Comparison of ENCODE assay signal across 1 cellular context in genomic region chr1:1290238-1290731, GRCh38.
TF ChIP-seq lines count a peak whose summit lies in the region.

No MANE protein-coding gene starts in this region.

TF ChIP-seq in HEK293, 187 proteins besides CTCF, POLR2A, EP300 and RAD21 (continued from another document):
- TF ChIP-seq, protein P1, sequence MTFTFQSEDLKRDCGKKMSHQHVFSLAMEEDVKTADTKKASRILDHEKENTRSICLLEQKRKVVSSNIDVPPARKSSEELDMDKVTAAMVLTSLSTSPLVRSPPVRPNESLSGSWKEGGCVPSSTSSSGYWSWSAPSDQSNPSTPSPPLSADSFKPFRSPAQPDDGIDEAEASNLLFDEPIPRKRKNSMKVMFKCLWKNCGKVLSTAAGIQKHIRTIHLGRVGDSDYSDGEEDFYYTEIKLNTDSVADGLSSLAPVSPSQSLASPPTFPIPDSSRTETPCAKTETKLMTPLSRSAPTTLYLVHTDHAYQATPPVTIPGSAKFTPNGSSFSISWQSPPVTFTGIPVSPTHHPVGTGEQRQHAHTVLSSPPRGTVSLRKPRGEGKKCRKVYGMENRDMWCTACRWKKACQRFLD (tag by site-specific recombination; IDR thresholded peaks at IDR 0.05): no peak
- TF ChIP-seq, protein P2, sequence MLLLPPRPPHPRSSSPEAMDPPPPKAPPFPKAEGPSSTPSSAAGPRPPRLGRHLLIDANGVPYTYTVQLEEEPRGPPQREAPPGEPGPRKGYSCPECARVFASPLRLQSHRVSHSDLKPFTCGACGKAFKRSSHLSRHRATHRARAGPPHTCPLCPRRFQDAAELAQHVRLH (tag by site-specific recombination; IDR thresholded peaks at IDR 0.05): no peak
- TF ChIP-seq ZNF76 (tag by site-specific recombination; IDR thresholded peaks at IDR 0.05; ENCODE audit: borderline replicate concordance, low read depth) (no peak), SCRT1 (tag by site-specific recombination; IDR thresholded peaks at IDR 0.05; ENCODE audit: borderline replicate concordance) (no peak), HOXA7 (CRISPR knock-in tag; IDR thresholded peaks at IDR 0.05; ENCODE audit: borderline replicate concordance) (no peak), IKZF3 (tag by site-specific recombination; IDR thresholded peaks at IDR 0.05) (0 out of 2 replicates have a peak, but pooled peaks have one; percentile 44), ZNF23 (tag by site-specific recombination; IDR thresholded peaks at IDR 0.05; ENCODE audit: borderline replicate concordance) (no peak), ZNF354C (tag by site-specific recombination; IDR thresholded peaks at IDR 0.05; ENCODE audit: borderline replicate concordance, low read depth) (no peak), YY1 (tag by site-specific recombination; IDR thresholded peaks at IDR 0.05) (no peak), ZNF560 (tag by site-specific recombination; IDR thresholded peaks at IDR 0.05; ENCODE audit: borderline replicate concordance) (no peak), ZIC2 (tag by site-specific recombination; IDR thresholded peaks at IDR 0.05) (no peak), OSR2 (tag by site-specific recombination; IDR thresholded peaks at IDR 0.05) (no peak), ZNF692 (tag by site-specific recombination; IDR thresholded peaks at IDR 0.05) (no peak), ZNF654 (tag by site-specific recombination; IDR thresholded peaks at IDR 0.05; ENCODE audit: low read depth) (no peak; the same call in 1 of the 2 replicates), ZNF549 (tag by site-specific recombination; IDR thresholded peaks at IDR 0.05) (no peak), ZFP41 (tag by site-specific recombination; IDR thresholded peaks at IDR 0.05; ENCODE audit: borderline replicate concordance) (no peak), ZNF2 (tag by site-specific recombination; IDR thresholded peaks at IDR 0.05) (0 out of 2 replicates have a peak, but pooled peaks have one; percentile 22), ZNF138 (tag by site-specific recombination; IDR thresholded peaks at IDR 0.05; ENCODE audit: borderline replicate concordance) (no peak), EGR2 (tag by site-specific recombination; IDR thresholded peaks at IDR 0.05; ENCODE audit: low read depth) (0 out of 2 replicates have a peak, but pooled peaks have one; percentile 12), KLF9 (tag by site-specific recombination; IDR thresholded peaks at IDR 0.05; ENCODE audit: low read depth) (no peak), KLF8 (tag by site-specific recombination; IDR thresholded peaks at IDR 0.05) (no peak), ZNF10 (tag by site-specific recombination; IDR thresholded peaks at IDR 0.05) (0 out of 2 replicates have a peak, but pooled peaks have one; percentile 22), ZNF449 (tag by site-specific recombination; IDR thresholded peaks at IDR 0.05) (no peak), ZFHX2 (tag by site-specific recombination; conservative IDR thresholded peaks at IDR 0.05) (peak; percentile 46; the same call in 1 of the 2 replicates), ZFP69B (tag by site-specific recombination; IDR thresholded peaks at IDR 0.05) (no peak), AEBP2 (tag by site-specific recombination; IDR thresholded peaks at IDR 0.05; ENCODE audit: borderline replicate concordance) (no peak), ZNF548 (tag by site-specific recombination; IDR thresholded peaks at IDR 0.05) (no peak), BCL11B (tag by site-specific recombination; IDR thresholded peaks at IDR 0.05; ENCODE audit: low read depth) (peak; percentile 73), MZF1 (tag by site-specific recombination; IDR thresholded peaks at IDR 0.05; ENCODE audit: borderline replicate concordance) (no peak), BCL11A (tag by site-specific recombination; IDR thresholded peaks at IDR 0.05; ENCODE audit: low read depth) (peak; percentile 83), ZNF335 (tag by site-specific recombination; conservative IDR thresholded peaks at IDR 0.05) (no peak), SP3 (tag by site-specific recombination; IDR thresholded peaks at IDR 0.05) (no peak), ZBTB21 (tag by site-specific recombination; IDR thresholded peaks at IDR 0.05) (no peak), ZBTB7A (tag by site-specific recombination; IDR thresholded peaks at IDR 0.05; ENCODE audit: low read depth) (no peak; the same call in 1 of the 2 replicates)
- TF ChIP-seq, protein P3, sequence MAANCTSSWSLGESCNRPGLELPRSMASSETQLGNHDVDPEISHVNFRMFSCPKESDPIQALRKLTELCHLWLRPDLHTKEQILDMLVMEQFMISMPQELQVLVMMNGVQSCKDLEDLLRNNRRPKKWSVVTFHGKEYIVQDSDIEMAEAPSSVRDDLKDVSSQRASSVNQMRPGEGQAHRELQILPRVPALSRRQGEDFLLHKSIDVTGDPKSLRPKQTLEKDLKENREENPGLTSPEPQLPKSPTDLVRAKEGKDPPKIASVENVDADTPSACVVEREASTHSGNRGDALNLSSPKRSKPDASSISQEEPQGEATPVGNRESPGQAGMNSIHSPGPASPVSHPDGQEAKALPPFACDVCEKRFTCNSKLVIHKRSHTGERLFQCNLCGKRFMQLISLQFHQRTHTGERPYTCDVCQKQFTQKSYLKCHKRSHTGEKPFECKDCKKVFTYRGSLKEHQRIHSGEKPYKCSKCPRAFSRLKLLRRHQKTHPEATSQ (tag by site-specific recombination; IDR thresholded peaks at IDR 0.05): no peak
- TF ChIP-seq, protein P4, sequence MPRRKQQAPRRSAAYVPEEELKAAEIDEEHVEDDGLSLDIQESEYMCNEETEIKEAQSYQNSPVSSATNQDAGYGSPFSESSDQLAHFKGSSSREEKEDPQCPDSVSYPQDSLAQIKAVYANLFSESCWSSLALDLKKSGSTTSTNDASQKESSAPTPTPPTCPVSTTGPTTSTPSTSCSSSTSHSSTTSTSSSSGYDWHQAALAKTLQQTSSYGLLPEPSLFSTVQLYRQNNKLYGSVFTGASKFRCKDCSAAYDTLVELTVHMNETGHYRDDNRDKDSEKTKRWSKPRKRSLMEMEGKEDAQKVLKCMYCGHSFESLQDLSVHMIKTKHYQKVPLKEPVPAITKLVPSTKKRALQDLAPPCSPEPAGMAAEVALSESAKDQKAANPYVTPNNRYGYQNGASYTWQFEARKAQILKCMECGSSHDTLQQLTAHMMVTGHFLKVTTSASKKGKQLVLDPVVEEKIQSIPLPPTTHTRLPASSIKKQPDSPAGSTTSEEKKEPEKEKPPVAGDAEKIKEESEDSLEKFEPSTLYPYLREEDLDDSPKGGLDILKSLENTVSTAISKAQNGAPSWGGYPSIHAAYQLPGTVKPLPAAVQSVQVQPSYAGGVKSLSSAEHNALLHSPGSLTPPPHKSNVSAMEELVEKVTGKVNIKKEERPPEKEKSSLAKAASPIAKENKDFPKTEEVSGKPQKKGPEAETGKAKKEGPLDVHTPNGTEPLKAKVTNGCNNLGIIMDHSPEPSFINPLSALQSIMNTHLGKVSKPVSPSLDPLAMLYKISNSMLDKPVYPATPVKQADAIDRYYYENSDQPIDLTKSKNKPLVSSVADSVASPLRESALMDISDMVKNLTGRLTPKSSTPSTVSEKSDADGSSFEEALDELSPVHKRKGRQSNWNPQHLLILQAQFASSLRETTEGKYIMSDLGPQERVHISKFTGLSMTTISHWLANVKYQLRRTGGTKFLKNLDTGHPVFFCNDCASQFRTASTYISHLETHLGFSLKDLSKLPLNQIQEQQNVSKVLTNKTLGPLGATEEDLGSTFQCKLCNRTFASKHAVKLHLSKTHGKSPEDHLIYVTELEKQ (tag by site-specific recombination; IDR thresholded peaks at IDR 0.05; ENCODE audit: borderline replicate concordance): no peak
- TF ChIP-seq, protein P5, sequence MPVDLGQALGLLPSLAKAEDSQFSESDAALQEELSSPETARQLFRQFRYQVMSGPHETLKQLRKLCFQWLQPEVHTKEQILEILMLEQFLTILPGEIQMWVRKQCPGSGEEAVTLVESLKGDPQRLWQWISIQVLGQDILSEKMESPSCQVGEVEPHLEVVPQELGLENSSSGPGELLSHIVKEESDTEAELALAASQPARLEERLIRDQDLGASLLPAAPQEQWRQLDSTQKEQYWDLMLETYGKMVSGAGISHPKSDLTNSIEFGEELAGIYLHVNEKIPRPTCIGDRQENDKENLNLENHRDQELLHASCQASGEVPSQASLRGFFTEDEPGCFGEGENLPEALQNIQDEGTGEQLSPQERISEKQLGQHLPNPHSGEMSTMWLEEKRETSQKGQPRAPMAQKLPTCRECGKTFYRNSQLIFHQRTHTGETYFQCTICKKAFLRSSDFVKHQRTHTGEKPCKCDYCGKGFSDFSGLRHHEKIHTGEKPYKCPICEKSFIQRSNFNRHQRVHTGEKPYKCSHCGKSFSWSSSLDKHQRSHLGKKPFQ (tag by site-specific recombination; IDR thresholded peaks at IDR 0.05): no peak
